Comparison of ENCODE assay signal across 7 cellular contexts in genomic region chr20:38747495-38748096, GRCh38. TPM values are rescaled to one million over a fixed set of nuclear protein-coding genes. Genes with fewer than 3 reads are reported as not detected.
DNase-seq lines count a peak whose midpoint lies in the region; TF ChIP-seq lines count a peak whose summit lies in the region.

No MANE protein-coding gene starts in this region.

- H3K36me3 ChIP-seq in HAP-1 (replicated peaks) = peaks cover 6% of the 10 kb centered on the region
- peaks cover 20% of the 10 kb centered on the region for H3K36me3 ChIP-seq in SJSA1
- H3K36me3 ChIP-seq in spleen = peaks cover 0 to 10% (median 4%) of the 10 kb centered on the region in 6 donors

- WGBS in spleen, 5 donors = 10 to 14% (median 12%) methylated on average over 38 to 39 of the region's 39 CpGs

- H3K4me3 ChIP-seq in HAP-1 = peak overlapping the region; percentile 64
- H3K4me3 ChIP-seq in SJSA1 = peak overlapping the region; percentile 92
- peak overlapping the region; percentile 46 for H3K4me3 ChIP-seq in fibroblast of villous mesenchyme (ENCODE audit: low read depth, low read length)
- H3K4me3 ChIP-seq in spleen = peak overlapping the region; percentile 8 to 98 (median 88)

- H3K27ac ChIP-seq in SJSA1 = no peak overlapping the region
- H3K27ac ChIP-seq in spleen = peak overlapping the region; percentile 81 to 95 (median 90)

- in situ Hi-C loops in HAP-1 (cut with MboI; ENCODE audit: low sequenced_read_pairs) = no loop called here

- H3K27me3 ChIP-seq in HAP-1 (ENCODE audit: low read depth) (no peaks in the 10 kb centered on the region; the same call in 1 of the 2 replicates), SJSA1 (replicated peaks) (peaks cover 3% of the 10 kb centered on the region; the same call in 1 of the 2 replicates), spleen (replicated peaks in 1 of 7) (peaks cover 0 to 7% (median 0%) of the 10 kb centered on the region in 7 donors)

- H3K9me3 ChIP-seq in HAP-1 = peaks cover 3% of the 10 kb centered on the region; the same call in 1 of the 2 replicates
- H3K9me3 ChIP-seq in SJSA1 (replicated peaks) = no peaks in the 10 kb centered on the region
- H3K9me3 ChIP-seq in spleen = no peaks in the 10 kb centered on the region

- H3K4me1 ChIP-seq in HAP-1 = peaks cover 3% of the 10 kb centered on the region; the same call in 1 of the 2 replicates
- H3K4me1 ChIP-seq in SJSA1 (replicated peaks) = peaks cover 10% of the 10 kb centered on the region
- H3K4me1 ChIP-seq in spleen = peaks cover 6 to 42% (median 29%) of the 10 kb centered on the region in 6 donors

- intact Hi-C loops in spleen (cut with DNase I; ENCODE audit: low total_unique reads) = no loop called here

- TF ChIP-seq CTCF in fibroblast of villous mesenchyme (IDR thresholded peaks at IDR 0.05; ENCODE audit: insufficient read depth, low read depth, low read length) = no peak
- no peak for TF ChIP-seq CTCF in spleen (IDR thresholded peaks at IDR 0.05 in 8 of 11, conservative IDR thresholded peaks at IDR 0.05 in 3 of 11)

- DNase-seq in HAP-1 (ENCODE audit: low spot score in 2 of 2) (no peak), SJSA1 (ENCODE audit: low read depth in 1 of 2, low spot score in 2 of 2) (no peak), fibroblast of villous mesenchyme (ENCODE audit: low read depth) (no peak), spleen (no peak), NAMALWA (ENCODE audit: low spot score) (no peak), iPS-NIHi7 (ENCODE audit: extremely low spot score) (no peak), NCI-H2081 treated with DMSO at 0.1 percent for 48 hours (lab: John Stamatoyannopoulos, UW) (no peak)

- TF ChIP-seq POLR2A in spleen (IDR thresholded peaks at IDR 0.05) = no peak

RNA-seq across cellular contexts. Expression of gene ACTR5, which starts 0.7 kb away (rescaled TPM):
- 6.9 and 9.7 TPM in 2 replicates for total RNA-seq in SJSA1 (2014; rRNA removed; shearing (Covaris generic))
- total RNA-seq in fibroblast of villous mesenchyme (6.4 and 7.8 TPM in 2 replicates), spleen (10 to 100 TPM in 3 of 7 donors, 1 to 10 TPM in 4; 8.4 to 12.8 (median 9.6) TPM)
- polyA plus RNA-seq in spleen = 10 to 100 TPM in 1 of 3 donors, 1 to 10 TPM in 2; 5.6 to 10.9 (median 9.4) TPM

RNA-seq across cellular contexts. Expression of gene SLC32A1, which starts 23.3 kb away (rescaled TPM):
- not detected in 2 replicates for total RNA-seq in SJSA1 (2014; rRNA removed; shearing (Covaris generic))
- total RNA-seq in fibroblast of villous mesenchyme (not detected in 2 replicates), spleen (not detected)
- not detected for polyA plus RNA-seq in spleen

RNA-seq across cellular contexts. Expression of gene PPP1R16B, which starts 57.9 kb away (rescaled TPM):
- 0.03 TPM in 1 of 2 replicates, not detected in the other for total RNA-seq in SJSA1 (2014; rRNA removed; shearing (Covaris generic))
- total RNA-seq in fibroblast of villous mesenchyme (not detected in 2 replicates), spleen (10 to 100 TPM; 35.7 to 66.0 (median 47.4) TPM)
- polyA plus RNA-seq in spleen = 10 to 100 TPM; 16.0 to 35.0 (median 16.5) TPM

Comparison
In these comparisons a context has a peak if more than half of its experiments do, and no peak if none do; other contexts are left out.
1. RNA of gene PPP1R16B, which starts 57.9 kb away (total RNA-seq): 35.7 to 66.0 TPM in spleen; 0.03 TPM in SJSA1 and not detected in fibroblast of villous mesenchyme; every median in the first group is over 10 times any median in the second.
2. Peak in every context shown above with its lines, with median percentiles within 50 percentile points of each other: H3K4me3 ChIP-seq.